ENCODE assay signal across 14 cellular contexts in genomic region chr2:55302241-55302640, GRCh38. TPM values are rescaled to one million over a fixed set of nuclear protein-coding genes. Genes with fewer than 3 reads are reported as not detected.
DNase-seq lines count a peak whose midpoint lies in the region; ATAC-seq and TF ChIP-seq lines count a peak whose summit lies in the region.
"Had no signal": no experiment of that assay in that cellular context is flagged by ENCODE, and none has a peak within 500 bp of the region (broad histone marks: within the 10 kb centered on the region; RNA-seq: fewer than 3 reads in every experiment).

No MANE protein-coding gene starts in this region.

- H3K4me1 Mint-ChIP-seq in chondrocyte (ENCODE audit: low read depth) = no peaks in the 10 kb centered on the region
- peaks cover 3% of the 10 kb centered on the region for H3K4me1 Mint-ChIP-seq in activated naive CD4-positive, alpha-beta T cell treated with anti-CD3 and anti-CD28 coated beads, Interleukin-2, amount 10 ng/mL, durations not matched to agents 7 days and 5 days
- H3K4me1 Mint-ChIP-seq: naive B cell had no signal

- H3K4me3 ChIP-seq in ovary (no peak overlapping the region), vagina (no peak overlapping the region)
- H3K4me3 ChIP-seq: cardiac muscle cell, esophagus squamous epithelium, smooth muscle cell had no signal

- H3K4me1 ChIP-seq in ovary (ENCODE audit: insufficient read depth) = no peaks in the 10 kb centered on the region
- H3K4me1 ChIP-seq in vagina = no peaks in the 10 kb centered on the region
- H3K4me1 ChIP-seq: esophagus squamous epithelium had no signal

- H3K36me3 ChIP-seq in ovary (no peaks in the 10 kb centered on the region), vagina (no peaks in the 10 kb centered on the region)
- H3K36me3 ChIP-seq: esophagus squamous epithelium had no signal

- no peak for TF ChIP-seq EP300 in ovary (IDR thresholded peaks at IDR 0.05)

- H3K27ac Mint-ChIP-seq in chondrocyte (ENCODE audit: unreplicated experiment) = no peak overlapping the region
- H3K27ac Mint-ChIP-seq in activated naive CD4-positive, alpha-beta T cell treated with anti-CD3 and anti-CD28 coated beads, Interleukin-2, amount 10 ng/mL, durations not matched to agents 7 days and 5 days = no peak overlapping the region

- no peaks in the 10 kb centered on the region for H3K27me3 ChIP-seq in ovary
- H3K27me3 ChIP-seq in vagina = no peaks in the 10 kb centered on the region
- H3K27me3 ChIP-seq: cardiac muscle cell, esophagus squamous epithelium had no signal

- peaks cover 3% of the 10 kb centered on the region for H3K36me3 Mint-ChIP-seq in chondrocyte (ENCODE audit: low read depth)
- H3K36me3 Mint-ChIP-seq in activated naive CD4-positive, alpha-beta T cell treated with anti-CD3 and anti-CD28 coated beads, Interleukin-2, amount 10 ng/mL, durations not matched to agents 7 days and 5 days = no peaks in the 10 kb centered on the region
- H3K36me3 Mint-ChIP-seq: naive B cell had no signal

- H3K9me3 ChIP-seq in ovary (no peaks in the 10 kb centered on the region), vagina (no peaks in the 10 kb centered on the region)
- H3K9me3 ChIP-seq: esophagus squamous epithelium had no signal

- no peak overlapping the region for H3K4me3 Mint-ChIP-seq in chondrocyte (ENCODE audit: unreplicated experiment)
- H3K4me3 Mint-ChIP-seq in activated naive CD4-positive, alpha-beta T cell treated with anti-CD3 and anti-CD28 coated beads, Interleukin-2, amount 10 ng/mL, durations not matched to agents 7 days and 5 days = no peak overlapping the region
- H3K4me3 Mint-ChIP-seq: naive B cell had no signal

- peak; percentile 28 for DNase-seq in GM10266 (ENCODE audit: extremely low spot score)
- no peak for DNase-seq in chondrocyte (ENCODE audit: low spot score)
- DNase-seq in ovary = no peak
- DNase-seq in vagina (ENCODE audit: extremely low spot score in 2 of 2) = no peak
- no peak for DNase-seq in activated naive CD4-positive, alpha-beta T cell treated with anti-CD3 and anti-CD28 coated beads, Interleukin-2, amount 10 ng/mL, durations not matched to agents 7 days and 5 days
- DNase-seq: esophagus squamous epithelium; GF-D8; naive B cell; stimulated activated CD8-positive, alpha-beta memory T cell treated with anti-CD3 and anti-CD28 coated beads, Interleukin-4, amount 100 ng/mL, for 48 hours had no signal

- TF ChIP-seq POLR2A in ovary (IDR thresholded peaks at IDR 0.05) (no peak), vagina (IDR thresholded peaks at IDR 0.05) (no peak)

- H3K27me3 Mint-ChIP-seq in chondrocyte (ENCODE audit: low read depth) = no peaks in the 10 kb centered on the region
- no peaks in the 10 kb centered on the region for H3K27me3 Mint-ChIP-seq in activated naive CD4-positive, alpha-beta T cell treated with anti-CD3 and anti-CD28 coated beads, Interleukin-2, amount 10 ng/mL, durations not matched to agents 7 days and 5 days
- H3K27me3 Mint-ChIP-seq: naive B cell had no signal

- intact Hi-C loops in ovary (cut with DNase I) (no loop called here), vagina (cut with DNase I) (no loop called here)

- ATAC-seq in GM18870 (IDR thresholded peaks at IDR 0.05; ENCODE audit: unreplicated experiment) (peak; percentile 78), HG02571 (IDR thresholded peaks at IDR 0.05; ENCODE audit: unreplicated experiment) (peak; percentile 70), HG03378 (IDR thresholded peaks at IDR 0.05; ENCODE audit: unreplicated experiment) (peak; percentile 98)

- H3K27ac ChIP-seq in ovary (no peak overlapping the region), vagina (no peak overlapping the region)
- H3K27ac ChIP-seq: cardiac muscle cell, esophagus squamous epithelium had no signal

- CTCF ChIA-PET in activated naive CD4-positive, alpha-beta T cell treated with anti-CD3 and anti-CD28 coated beads, Interleukin-2, amount 10 ng/mL, durations not matched to agents 7 days and 5 days (lab: Charles Lee) = no interaction called here

- H3K9me3 Mint-ChIP-seq in chondrocyte (ENCODE audit: low read depth) = no peaks in the 10 kb centered on the region
- H3K9me3 Mint-ChIP-seq in activated naive CD4-positive, alpha-beta T cell treated with anti-CD3 and anti-CD28 coated beads, Interleukin-2, amount 10 ng/mL, durations not matched to agents 7 days and 5 days = no peaks in the 10 kb centered on the region
- H3K9me3 Mint-ChIP-seq: naive B cell had no signal

- TF ChIP-seq CTCF in GM10266 (IDR thresholded peaks at IDR 0.05; ENCODE audit: control insufficient read depth, insufficient read depth, low read depth, missing control alignments) (no peak), chondrocyte (IDR thresholded peaks at IDR 0.05) (no peak), ovary (IDR thresholded peaks at IDR 0.05) (no peak), vagina (IDR thresholded peaks at IDR 0.05) (no peak)

- WGBS in ovary, 3 donors = 98 to 100% (median 98%) methylated on average over 3 of the region's 3 CpGs

RNA-seq across cellular contexts. Expression of gene MTIF2, which starts 33.2 kb away (rescaled TPM):
- 18.3 to 20.6 TPM (median 20.5 TPM) in 3 replicates for total RNA-seq in chondrocyte
- total RNA-seq in ovary = 10 to 100 TPM; 12.6 to 18.6 (median 14.1) TPM
- 10 to 100 TPM; 13.0 to 16.4 TPM for polyA plus RNA-seq in ovary
- 19.4 TPM for total RNA-seq in vagina
